In genomic region chr6:68638225-68638900, GRCh38 we compare ENCODE assay signal across 1 cellular context.
A peak's percentile ranks its signal among the peaks of the same experiment; 100 is the strongest.
TF ChIP-seq lines count a peak whose summit lies in the region.

No MANE protein-coding gene starts in this region.

TF ChIP-seq in K562, 482 proteins besides CTCF, POLR2A, EP300 and RAD21 (continued from another document):
- TF ChIP-seq DEAF1 (CRISPR knock-in tag; IDR thresholded peaks at IDR 0.05) (peak; percentile 88), MBD1 (CRISPR knock-in tag; IDR thresholded peaks at IDR 0.05) (no peak), CREB3 (tag; conservative IDR thresholded peaks at IDR 0.05; ENCODE audit: low read depth) (no peak), GATAD2B (IDR thresholded peaks at IDR 0.05; ENCODE audit: borderline replicate concordance) (0 out of 2 replicates have a peak, but pooled peaks have one; percentile 20), ZBTB9 (CRISPR knock-in tag; IDR thresholded peaks at IDR 0.05) (no peak), ARID1B (IDR thresholded peaks at IDR 0.05) (no peak), ZNF766 (CRISPR knock-in tag; conservative IDR thresholded peaks at IDR 0.05) (0 out of 2 replicates have a peak, but pooled peaks have one; percentile 36), BHLHE40 (IDR thresholded peaks at IDR 0.05; ENCODE audit: low read length) (no peak), ZNF740 (CRISPR knock-in tag; IDR thresholded peaks at IDR 0.05) (no peak), ZNF740 (tag; IDR thresholded peaks at IDR 0.05) (no peak), NFATC3 (IDR thresholded peaks at IDR 0.05) (no peak), SMARCA5 (IDR thresholded peaks at IDR 0.05) (no peak), ETV6 (IDR thresholded peaks at IDR 0.05; ENCODE audit: borderline replicate concordance in 1 of 2, low read depth in 2 of 2, low read length in 1 of 2) (0 out of 4 replicates have a peak, but pooled peaks of 1 of the 2 experiments have one; percentile 22), ETV6 (CRISPR knock-in tag; IDR thresholded peaks at IDR 0.05; ENCODE audit: borderline replicate concordance) (no peak), ZSCAN32 (CRISPR knock-in tag; IDR thresholded peaks at IDR 0.05) (no peak), MAZ (CRISPR knock-in tag; conservative IDR thresholded peaks at IDR 0.05 in 1 of 2, IDR thresholded peaks at IDR 0.05 in 1 of 2) (no peak), ARID3A (IDR thresholded peaks at IDR 0.05; ENCODE audit: borderline replicate concordance, low read depth, low read length) (peak; percentile 81; the same call in 1 of the 2 replicates), AFF1 (IDR thresholded peaks at IDR 0.05; ENCODE audit: low read depth in 1 of 2, partially characterized antibody in 2 of 2) (peak in 1 of 2 experiments; percentile 33), DACH1 (IDR thresholded peaks at IDR 0.05; ENCODE audit: partially characterized antibody) (peak; percentile 85), SMC3 (conservative IDR thresholded peaks at IDR 0.05; ENCODE audit: insufficient read depth, low read depth, low read length) (peak; percentile 60), MEF2A (IDR thresholded peaks at IDR 0.05; ENCODE audit: control insufficient read depth, low read depth, low read length) (0 out of 2 replicates have a peak, but pooled peaks have one; percentile 17), TARDBP (IDR thresholded peaks at IDR 0.05) (no peak), CEBPB (tag; IDR thresholded peaks at IDR 0.05) (no peak), ARID2 (IDR thresholded peaks at IDR 0.05) (peak; percentile 35; the same call in 1 of the 2 replicates), MAFF (IDR thresholded peaks at IDR 0.05; ENCODE audit: low read length) (no peak)
TF ChIP-seq in K562: peak in this region for 11.
